Comparison of ENCODE assay signal across 2 cellular contexts in the genomic region with DNA sequence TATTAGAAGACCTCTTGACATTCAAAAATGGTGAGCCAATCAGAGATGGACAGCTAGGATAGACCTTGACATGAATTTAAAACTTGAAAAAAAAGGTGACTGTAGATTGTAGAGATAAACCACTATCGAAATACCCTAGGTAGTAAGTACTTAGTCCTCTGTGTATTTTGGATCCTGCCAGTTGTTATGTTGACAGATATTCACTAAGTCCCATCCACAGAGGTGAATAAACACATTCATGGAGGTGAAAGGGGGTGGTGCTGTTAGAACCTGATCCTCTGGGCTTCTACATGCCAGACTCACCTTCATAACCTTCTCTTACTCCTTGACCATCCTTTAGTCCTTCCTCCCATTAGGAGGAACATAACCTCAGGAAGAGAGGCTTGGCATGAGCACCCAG.
TF ChIP-seq lines count a peak whose summit lies in the region.

No MANE protein-coding gene starts in this region.

TF ChIP-seq in liver, 16 proteins besides CTCF, POLR2A, EP300 and RAD21 (continued from another document):
- TF ChIP-seq, protein P1, sequence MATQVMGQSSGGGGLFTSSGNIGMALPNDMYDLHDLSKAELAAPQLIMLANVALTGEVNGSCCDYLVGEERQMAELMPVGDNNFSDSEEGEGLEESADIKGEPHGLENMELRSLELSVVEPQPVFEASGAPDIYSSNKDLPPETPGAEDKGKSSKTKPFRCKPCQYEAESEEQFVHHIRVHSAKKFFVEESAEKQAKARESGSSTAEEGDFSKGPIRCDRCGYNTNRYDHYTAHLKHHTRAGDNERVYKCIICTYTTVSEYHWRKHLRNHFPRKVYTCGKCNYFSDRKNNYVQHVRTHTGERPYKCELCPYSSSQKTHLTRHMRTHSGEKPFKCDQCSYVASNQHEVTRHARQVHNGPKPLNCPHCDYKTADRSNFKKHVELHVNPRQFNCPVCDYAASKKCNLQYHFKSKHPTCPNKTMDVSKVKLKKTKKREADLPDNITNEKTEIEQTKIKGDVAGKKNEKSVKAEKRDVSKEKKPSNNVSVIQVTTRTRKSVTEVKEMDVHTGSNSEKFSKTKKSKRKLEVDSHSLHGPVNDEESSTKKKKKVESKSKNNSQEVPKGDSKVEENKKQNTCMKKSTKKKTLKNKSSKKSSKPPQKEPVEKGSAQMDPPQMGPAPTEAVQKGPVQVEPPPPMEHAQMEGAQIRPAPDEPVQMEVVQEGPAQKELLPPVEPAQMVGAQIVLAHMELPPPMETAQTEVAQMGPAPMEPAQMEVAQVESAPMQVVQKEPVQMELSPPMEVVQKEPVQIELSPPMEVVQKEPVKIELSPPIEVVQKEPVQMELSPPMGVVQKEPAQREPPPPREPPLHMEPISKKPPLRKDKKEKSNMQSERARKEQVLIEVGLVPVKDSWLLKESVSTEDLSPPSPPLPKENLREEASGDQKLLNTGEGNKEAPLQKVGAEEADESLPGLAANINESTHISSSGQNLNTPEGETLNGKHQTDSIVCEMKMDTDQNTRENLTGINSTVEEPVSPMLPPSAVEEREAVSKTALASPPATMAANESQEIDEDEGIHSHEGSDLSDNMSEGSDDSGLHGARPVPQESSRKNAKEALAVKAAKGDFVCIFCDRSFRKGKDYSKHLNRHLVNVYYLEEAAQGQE (IDR thresholded peaks at IDR 0.05): no peak
- TF ChIP-seq EGR1 (IDR thresholded peaks at IDR 0.05; ENCODE audit: low read depth in 2 of 2) (no peak), GABPA (IDR thresholded peaks at IDR 0.05 in 1 of 2, conservative IDR thresholded peaks at IDR 0.05 in 1 of 2) (no peak), YY1 (IDR thresholded peaks at IDR 0.05) (no peak), TAF1 (conservative IDR thresholded peaks at IDR 0.05) (no peak), JUND (IDR thresholded peaks at IDR 0.05) (no peak), HNF4G (IDR thresholded peaks at IDR 0.05) (no peak), FOXA1 (IDR thresholded peaks at IDR 0.05) (no peak)
- TF ChIP-seq, protein P2, sequence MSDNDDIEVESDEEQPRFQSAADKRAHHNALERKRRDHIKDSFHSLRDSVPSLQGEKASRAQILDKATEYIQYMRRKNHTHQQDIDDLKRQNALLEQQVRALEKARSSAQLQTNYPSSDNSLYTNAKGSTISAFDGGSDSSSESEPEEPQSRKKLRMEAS (IDR thresholded peaks at IDR 0.05): no peak
- TF ChIP-seq, protein P3, sequence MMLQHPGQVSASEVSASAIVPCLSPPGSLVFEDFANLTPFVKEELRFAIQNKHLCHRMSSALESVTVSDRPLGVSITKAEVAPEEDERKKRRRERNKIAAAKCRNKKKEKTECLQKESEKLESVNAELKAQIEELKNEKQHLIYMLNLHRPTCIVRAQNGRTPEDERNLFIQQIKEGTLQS (IDR thresholded peaks at IDR 0.05): no peak

TF ChIP-seq in HepG2, 621 proteins besides CTCF, POLR2A, EP300 and RAD21 (continued from another document):
- TF ChIP-seq, protein P4, sequence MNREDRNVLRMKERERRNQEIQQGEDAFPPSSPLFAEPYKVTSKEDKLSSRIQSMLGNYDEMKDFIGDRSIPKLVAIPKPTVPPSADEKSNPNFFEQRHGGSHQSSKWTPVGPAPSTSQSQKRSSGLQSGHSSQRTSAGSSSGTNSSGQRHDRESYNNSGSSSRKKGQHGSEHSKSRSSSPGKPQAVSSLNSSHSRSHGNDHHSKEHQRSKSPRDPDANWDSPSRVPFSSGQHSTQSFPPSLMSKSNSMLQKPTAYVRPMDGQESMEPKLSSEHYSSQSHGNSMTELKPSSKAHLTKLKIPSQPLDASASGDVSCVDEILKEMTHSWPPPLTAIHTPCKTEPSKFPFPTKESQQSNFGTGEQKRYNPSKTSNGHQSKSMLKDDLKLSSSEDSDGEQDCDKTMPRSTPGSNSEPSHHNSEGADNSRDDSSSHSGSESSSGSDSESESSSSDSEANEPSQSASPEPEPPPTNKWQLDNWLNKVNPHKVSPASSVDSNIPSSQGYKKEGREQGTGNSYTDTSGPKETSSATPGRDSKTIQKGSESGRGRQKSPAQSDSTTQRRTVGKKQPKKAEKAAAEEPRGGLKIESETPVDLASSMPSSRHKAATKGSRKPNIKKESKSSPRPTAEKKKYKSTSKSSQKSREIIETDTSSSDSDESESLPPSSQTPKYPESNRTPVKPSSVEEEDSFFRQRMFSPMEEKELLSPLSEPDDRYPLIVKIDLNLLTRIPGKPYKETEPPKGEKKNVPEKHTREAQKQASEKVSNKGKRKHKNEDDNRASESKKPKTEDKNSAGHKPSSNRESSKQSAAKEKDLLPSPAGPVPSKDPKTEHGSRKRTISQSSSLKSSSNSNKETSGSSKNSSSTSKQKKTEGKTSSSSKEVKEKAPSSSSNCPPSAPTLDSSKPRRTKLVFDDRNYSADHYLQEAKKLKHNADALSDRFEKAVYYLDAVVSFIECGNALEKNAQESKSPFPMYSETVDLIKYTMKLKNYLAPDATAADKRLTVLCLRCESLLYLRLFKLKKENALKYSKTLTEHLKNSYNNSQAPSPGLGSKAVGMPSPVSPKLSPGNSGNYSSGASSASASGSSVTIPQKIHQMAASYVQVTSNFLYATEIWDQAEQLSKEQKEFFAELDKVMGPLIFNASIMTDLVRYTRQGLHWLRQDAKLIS (CRISPR knock-in tag; IDR thresholded peaks at IDR 0.05): no peak
- no peak for TF ChIP-seq FOXK1 (CRISPR knock-in tag; IDR thresholded peaks at IDR 0.05; ENCODE audit: borderline replicate concordance, low read depth)
